Comparison of ENCODE assay signal across 33 cellular contexts in the genomic region with DNA sequence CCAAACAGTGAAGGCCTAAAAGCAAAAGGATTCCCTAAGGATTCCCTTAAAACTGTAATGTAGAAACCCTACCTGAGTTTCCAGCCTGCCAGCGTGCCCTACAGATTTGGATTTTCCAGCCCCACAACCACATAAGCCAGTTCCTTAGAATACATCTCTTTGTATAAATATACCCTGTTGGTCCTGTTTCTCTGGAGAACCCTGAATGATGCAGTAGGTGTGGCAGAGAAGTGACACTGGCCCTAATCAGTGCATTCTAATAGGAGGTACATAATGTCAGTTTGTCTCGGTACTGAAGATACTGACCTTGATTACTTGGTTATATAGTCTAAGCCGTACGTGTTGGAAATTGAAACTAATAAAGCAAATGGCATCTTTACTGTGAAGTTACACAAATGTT.
DNase-seq lines count a peak whose midpoint lies in the region; ATAC-seq and TF ChIP-seq lines count a peak whose summit lies in the region.
"Had no signal": no experiment of that assay in that cellular context is flagged by ENCODE, and none has a peak within 500 bp of the region (broad histone marks: within the 10 kb centered on the region; RNA-seq: fewer than 3 reads in every experiment).

No MANE protein-coding gene starts in this region.

- no peaks in the 10 kb centered on the region for H3K27me3 Mint-ChIP-seq in osteocyte (ENCODE audit: unreplicated experiment)
- H3K27me3 Mint-ChIP-seq: B cell; CD4-positive, alpha-beta memory T cell; CD4-positive, alpha-beta T cell; CD4-positive, CD25-positive, alpha-beta regulatory T cell had no signal

- peak overlapping the region; percentile 76 for H3K27ac ChIP-seq in Panc1 (ENCODE audit: low read length)
- no peak overlapping the region for H3K27ac ChIP-seq in body of pancreas
- H3K27ac ChIP-seq: 22Rv1; A549; BLaER1; BLaER1 treated with 17β-estradiol and CSF1 and Interleukin-3, amounts not matched to agents 10 nM and 100 nM; C4-2B had no signal

- no peak for TF ChIP-seq CTCF in Panc1 (IDR thresholded peaks at IDR 0.05)
- TF ChIP-seq CTCF in epithelial cell of esophagus (IDR thresholded peaks at IDR 0.05; ENCODE audit: insufficient read depth, low read depth, low read length, missing control alignments), result no peak
- no peak for TF ChIP-seq CTCF in body of pancreas (IDR thresholded peaks at IDR 0.05)
- TF ChIP-seq CTCF in osteocyte (IDR thresholded peaks at IDR 0.05), result no peak

- TF ChIP-seq POLR2A in body of pancreas (IDR thresholded peaks at IDR 0.05), result no peak

- no peaks in the 10 kb centered on the region for H3K36me3 Mint-ChIP-seq in osteocyte (ENCODE audit: unreplicated experiment)
- H3K36me3 Mint-ChIP-seq: CD14-positive monocyte; CD4-positive, alpha-beta memory T cell; CD4-positive, CD25-positive, alpha-beta regulatory T cell; CD8-positive, alpha-beta memory T cell; CD8-positive, alpha-beta T cell had no signal

- H3K27me3 ChIP-seq in Panc1 (ENCODE audit: control insufficient read depth, insufficient read depth, low read length), result no peaks in the 10 kb centered on the region
- no peaks in the 10 kb centered on the region for H3K27me3 ChIP-seq in body of pancreas
- H3K27me3 ChIP-seq: BE2C; BLaER1; BLaER1 treated with 17β-estradiol and CSF1 and Interleukin-3, amounts not matched to agents 10 nM and 100 nM had no signal

- POLR2A ChIA-PET in Panc1 (lab: Charles Lee), result no interaction called here

- H3K27ac Mint-ChIP-seq in osteocyte (ENCODE audit: unreplicated experiment), result no peak overlapping the region
- H3K27ac Mint-ChIP-seq: B cell; CD14-positive monocyte; CD4-positive, alpha-beta memory T cell; CD4-positive, alpha-beta T cell; CD4-positive, CD25-positive, alpha-beta regulatory T cell; CD8-positive, alpha-beta memory T cell; CD8-positive, alpha-beta T cell had no signal

- peaks cover 18% of the 10 kb centered on the region for H3K4me1 Mint-ChIP-seq in osteocyte (ENCODE audit: unreplicated experiment)
- H3K4me1 Mint-ChIP-seq: B cell; CD14-positive monocyte; CD4-positive, alpha-beta memory T cell; CD4-positive, CD25-positive, alpha-beta regulatory T cell; CD8-positive, alpha-beta memory T cell had no signal

- H3K36me3 ChIP-seq in Panc1 (ENCODE audit: control insufficient read depth, insufficient read depth, low read length), result no peaks in the 10 kb centered on the region
- H3K36me3 ChIP-seq in body of pancreas (replicated peaks in 1 of 2; ENCODE audit: insufficient read depth in 1 of 2, low read depth in 2 of 2), result no peaks in the 10 kb centered on the region
- H3K36me3 ChIP-seq: BE2C; BLaER1; BLaER1 treated with 17β-estradiol and CSF1 and Interleukin-3, amounts not matched to agents 10 nM and 100 nM had no signal

- no peak overlapping the region for H3K4me3 Mint-ChIP-seq in osteocyte (ENCODE audit: unreplicated experiment)
- H3K4me3 Mint-ChIP-seq: B cell; CD14-positive monocyte; CD4-positive, alpha-beta memory T cell; CD4-positive, alpha-beta T cell; CD4-positive, CD25-positive, alpha-beta regulatory T cell; CD8-positive, alpha-beta memory T cell; CD8-positive, alpha-beta T cell had no signal

- 88 to 95% methylated on average over 4 of the region's 4 CpGs for WGBS in body of pancreas, 2 donors

- peaks cover 5% of the 10 kb centered on the region; the same call in 1 of the 2 replicates for H3K9me3 ChIP-seq in Panc1 (ENCODE audit: control insufficient read depth, insufficient read depth, low read depth, low read length)
- H3K9me3 ChIP-seq in body of pancreas, result no peaks in the 10 kb centered on the region
- H3K9me3 ChIP-seq: A549; BE2C; BLaER1; BLaER1 treated with 17β-estradiol and CSF1 and Interleukin-3, amounts not matched to agents 10 nM and 100 nM; Caco-2 had no signal

- DNase-seq in Panc1 (ENCODE audit: low read depth, low spot score) (no peak), epithelial cell of esophagus (ENCODE audit: low read depth) (peak; percentile 20), OCI-M2 (lab: John Stamatoyannopoulos, UW; ENCODE audit: unreplicated experiment) (no peak), body of pancreas (no peak), osteocyte (ENCODE audit: extremely low spot score, unreplicated experiment) (no peak)
- DNase-seq: 8988T; ACHN; AML-193; BE2C; C1 segment of cervical spinal cord; Caco-2; Calu3; CD4-positive, alpha-beta memory T cell; CD4-positive, alpha-beta T cell; CD4-positive, CD25-positive, alpha-beta regulatory T cell; CD8-positive, alpha-beta memory T cell; CD8-positive, alpha-beta T cell; COR-L47; DMS 273 treated with DMSO at 0.1 percent for 48 hours; DMS153; DMS53; DMS79; DMS79 treated with DMSO at 0.1 percent for 48 hours; DND-41; EL had no signal

- H3K4me3 ChIP-seq in Panc1 (ENCODE audit: low read depth in 2 of 2, low read length in 2 of 2), result no peak overlapping the region
- H3K4me3 ChIP-seq in epithelial cell of esophagus (ENCODE audit: low read length), result no peak overlapping the region
- no peak overlapping the region for H3K4me3 ChIP-seq in body of pancreas
- H3K4me3 ChIP-seq: A549; BLaER1; BLaER1 treated with 17β-estradiol and CSF1 and Interleukin-3, amounts not matched to agents 10 nM and 100 nM had no signal

- CTCF ChIA-PET in Panc1 (lab: Charles Lee), result no interaction called here

- intact Hi-C loops in Panc1 (cut with micrococcal nuclease; ENCODE audit: unreplicated experiment) (no loop called here), body of pancreas (cut with DNase I) (no loop called here)

- ATAC-seq in Panc1, result no peak
- peak; percentile 91 for ATAC-seq in esophagus mucosa
- no peak for ATAC-seq in body of pancreas
- ATAC-seq: A549; CD8-positive, alpha-beta T cell had no signal

- in situ Hi-C loops in Panc1 (cut with HindIII; ENCODE audit: low pct_unique_long_range_greater_than_20kb, low sequenced_read_pairs), result no loop called here

- H3K9me3 Mint-ChIP-seq in osteocyte (ENCODE audit: unreplicated experiment), result peaks cover 10% of the 10 kb centered on the region

- no TSS peak for BruUV-seq in Panc1 (replicated peaks; lab: Mats Ljungman, UMichigan)

- peaks cover 26% of the 10 kb centered on the region for H3K4me1 ChIP-seq in Panc1 (ENCODE audit: control insufficient read depth, insufficient read depth, low read length)
- H3K4me1 ChIP-seq in body of pancreas, result peaks cover 24% of the 10 kb centered on the region
- H3K4me1 ChIP-seq: BE2C; BLaER1; BLaER1 treated with 17β-estradiol and CSF1 and Interleukin-3, amounts not matched to agents 10 nM and 100 nM; Caco-2 had no signal
